In the genomic region with DNA sequence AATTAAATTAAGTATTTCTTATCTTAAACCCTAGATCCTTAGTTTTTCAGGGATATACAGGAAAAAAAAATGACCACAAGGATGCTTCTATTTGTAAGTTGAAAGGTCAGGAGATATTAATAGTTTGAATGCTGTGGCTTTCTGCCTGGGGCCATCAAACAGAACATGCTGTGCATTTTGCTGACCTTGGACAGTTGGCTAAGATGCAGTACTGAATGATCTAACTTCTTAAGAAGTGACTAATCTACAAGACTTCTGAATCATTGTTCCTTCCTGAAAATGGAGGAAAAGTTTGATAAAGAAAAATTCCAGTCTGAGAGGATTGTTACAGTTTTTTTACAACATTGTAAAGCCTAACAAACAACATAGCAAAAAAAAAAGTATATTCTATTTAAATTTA, we compare ENCODE assay signal across 1 cellular context.
TF ChIP-seq lines count a peak whose summit lies in the region.

No MANE protein-coding gene starts in this region.

TF ChIP-seq in A549, 52 proteins besides CTCF, POLR2A, EP300 and RAD21 (continued from another document):
- TF ChIP-seq, protein P1, sequence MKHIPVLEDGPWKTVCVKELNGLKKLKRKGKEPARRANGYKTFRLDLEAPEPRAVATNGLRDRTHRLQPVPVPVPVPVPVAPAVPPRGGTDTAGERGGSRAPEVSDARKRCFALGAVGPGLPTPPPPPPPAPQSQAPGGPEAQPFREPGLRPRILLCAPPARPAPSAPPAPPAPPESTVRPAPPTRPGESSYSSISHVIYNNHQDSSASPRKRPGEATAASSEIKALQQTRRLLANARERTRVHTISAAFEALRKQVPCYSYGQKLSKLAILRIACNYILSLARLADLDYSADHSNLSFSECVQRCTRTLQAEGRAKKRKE (CRISPR knock-in tag; IDR thresholded peaks at IDR 0.05; ENCODE audit: low read depth), result peak; percentile 69; the same call in 1 of the 2 replicates
- no peak for TF ChIP-seq NFE2L2 (conservative IDR thresholded peaks at IDR 0.05; ENCODE audit: low read length)
- no peak for TF ChIP-seq TP53 (CRISPR knock-in tag; IDR thresholded peaks at IDR 0.05)
- TF ChIP-seq EHF (CRISPR knock-in tag; IDR thresholded peaks at IDR 0.05), result no peak
- no peak for TF ChIP-seq NR3C1 (IDR thresholded peaks at IDR 0.05)
- TF ChIP-seq, protein P2, sequence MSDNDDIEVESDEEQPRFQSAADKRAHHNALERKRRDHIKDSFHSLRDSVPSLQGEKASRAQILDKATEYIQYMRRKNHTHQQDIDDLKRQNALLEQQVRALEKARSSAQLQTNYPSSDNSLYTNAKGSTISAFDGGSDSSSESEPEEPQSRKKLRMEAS (IDR thresholded peaks at IDR 0.05), result peak; percentile 64
- TF ChIP-seq SREBF2 (IDR thresholded peaks at IDR 0.05), result no peak
- TF ChIP-seq ZFP36 (IDR thresholded peaks at IDR 0.05; ENCODE audit: borderline replicate concordance, partially characterized antibody), result no peak
- no peak for TF ChIP-seq PHF8 (IDR thresholded peaks at IDR 0.05; ENCODE audit: borderline replicate concordance, low read depth)
- TF ChIP-seq SMC3 (IDR thresholded peaks at IDR 0.05), result no peak; the same call in 1 of the 3 replicates
- TF ChIP-seq, protein P3, sequence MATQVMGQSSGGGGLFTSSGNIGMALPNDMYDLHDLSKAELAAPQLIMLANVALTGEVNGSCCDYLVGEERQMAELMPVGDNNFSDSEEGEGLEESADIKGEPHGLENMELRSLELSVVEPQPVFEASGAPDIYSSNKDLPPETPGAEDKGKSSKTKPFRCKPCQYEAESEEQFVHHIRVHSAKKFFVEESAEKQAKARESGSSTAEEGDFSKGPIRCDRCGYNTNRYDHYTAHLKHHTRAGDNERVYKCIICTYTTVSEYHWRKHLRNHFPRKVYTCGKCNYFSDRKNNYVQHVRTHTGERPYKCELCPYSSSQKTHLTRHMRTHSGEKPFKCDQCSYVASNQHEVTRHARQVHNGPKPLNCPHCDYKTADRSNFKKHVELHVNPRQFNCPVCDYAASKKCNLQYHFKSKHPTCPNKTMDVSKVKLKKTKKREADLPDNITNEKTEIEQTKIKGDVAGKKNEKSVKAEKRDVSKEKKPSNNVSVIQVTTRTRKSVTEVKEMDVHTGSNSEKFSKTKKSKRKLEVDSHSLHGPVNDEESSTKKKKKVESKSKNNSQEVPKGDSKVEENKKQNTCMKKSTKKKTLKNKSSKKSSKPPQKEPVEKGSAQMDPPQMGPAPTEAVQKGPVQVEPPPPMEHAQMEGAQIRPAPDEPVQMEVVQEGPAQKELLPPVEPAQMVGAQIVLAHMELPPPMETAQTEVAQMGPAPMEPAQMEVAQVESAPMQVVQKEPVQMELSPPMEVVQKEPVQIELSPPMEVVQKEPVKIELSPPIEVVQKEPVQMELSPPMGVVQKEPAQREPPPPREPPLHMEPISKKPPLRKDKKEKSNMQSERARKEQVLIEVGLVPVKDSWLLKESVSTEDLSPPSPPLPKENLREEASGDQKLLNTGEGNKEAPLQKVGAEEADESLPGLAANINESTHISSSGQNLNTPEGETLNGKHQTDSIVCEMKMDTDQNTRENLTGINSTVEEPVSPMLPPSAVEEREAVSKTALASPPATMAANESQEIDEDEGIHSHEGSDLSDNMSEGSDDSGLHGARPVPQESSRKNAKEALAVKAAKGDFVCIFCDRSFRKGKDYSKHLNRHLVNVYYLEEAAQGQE (IDR thresholded peaks at IDR 0.05), result no peak
- TF ChIP-seq CEBPB (IDR thresholded peaks at IDR 0.05), result peak in 1 of 2 experiments; percentile 70; a peak in 1 of 4 replicates
- TF ChIP-seq, protein P4, sequence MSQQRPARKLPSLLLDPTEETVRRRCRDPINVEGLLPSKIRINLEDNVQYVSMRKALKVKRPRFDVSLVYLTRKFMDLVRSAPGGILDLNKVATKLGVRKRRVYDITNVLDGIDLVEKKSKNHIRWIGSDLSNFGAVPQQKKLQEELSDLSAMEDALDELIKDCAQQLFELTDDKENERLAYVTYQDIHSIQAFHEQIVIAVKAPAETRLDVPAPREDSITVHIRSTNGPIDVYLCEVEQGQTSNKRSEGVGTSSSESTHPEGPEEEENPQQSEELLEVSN (IDR thresholded peaks at IDR 0.05; ENCODE audit: borderline replicate concordance, low read depth), result no peak
- TF ChIP-seq HOXB5 (CRISPR knock-in tag; IDR thresholded peaks at IDR 0.05), result no peak
- TF ChIP-seq HOXA7 (CRISPR knock-in tag; IDR thresholded peaks at IDR 0.05), result no peak
- TF ChIP-seq ZSCAN20 (CRISPR knock-in tag; IDR thresholded peaks at IDR 0.05), result no peak
- TF ChIP-seq, protein P5, sequence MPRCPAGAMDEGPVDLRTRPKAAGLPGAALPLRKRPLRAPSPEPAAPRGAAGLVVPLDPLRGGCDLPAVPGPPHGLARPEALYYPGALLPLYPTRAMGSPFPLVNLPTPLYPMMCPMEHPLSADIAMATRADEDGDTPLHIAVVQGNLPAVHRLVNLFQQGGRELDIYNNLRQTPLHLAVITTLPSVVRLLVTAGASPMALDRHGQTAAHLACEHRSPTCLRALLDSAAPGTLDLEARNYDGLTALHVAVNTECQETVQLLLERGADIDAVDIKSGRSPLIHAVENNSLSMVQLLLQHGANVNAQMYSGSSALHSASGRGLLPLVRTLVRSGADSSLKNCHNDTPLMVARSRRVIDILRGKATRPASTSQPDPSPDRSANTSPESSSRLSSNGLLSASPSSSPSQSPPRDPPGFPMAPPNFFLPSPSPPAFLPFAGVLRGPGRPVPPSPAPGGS (IDR thresholded peaks at IDR 0.05), result peak; percentile 35; the same call in 1 of the 3 replicates
- TF ChIP-seq ESRRA (IDR thresholded peaks at IDR 0.05; ENCODE audit: borderline replicate concordance, low read length), result no peak
- TF ChIP-seq ZNF302 (CRISPR knock-in tag; IDR thresholded peaks at IDR 0.05), result no peak
- TF ChIP-seq NPAS2 (CRISPR knock-in tag; IDR thresholded peaks at IDR 0.05; ENCODE audit: borderline replicate concordance), result no peak
- peak; percentile 89 for TF ChIP-seq MAFK (IDR thresholded peaks at IDR 0.05; ENCODE audit: partially characterized antibody)
- peak; percentile 90 for TF ChIP-seq GATA3 (IDR thresholded peaks at IDR 0.05; ENCODE audit: borderline replicate concordance)
- TF ChIP-seq, protein P6, sequence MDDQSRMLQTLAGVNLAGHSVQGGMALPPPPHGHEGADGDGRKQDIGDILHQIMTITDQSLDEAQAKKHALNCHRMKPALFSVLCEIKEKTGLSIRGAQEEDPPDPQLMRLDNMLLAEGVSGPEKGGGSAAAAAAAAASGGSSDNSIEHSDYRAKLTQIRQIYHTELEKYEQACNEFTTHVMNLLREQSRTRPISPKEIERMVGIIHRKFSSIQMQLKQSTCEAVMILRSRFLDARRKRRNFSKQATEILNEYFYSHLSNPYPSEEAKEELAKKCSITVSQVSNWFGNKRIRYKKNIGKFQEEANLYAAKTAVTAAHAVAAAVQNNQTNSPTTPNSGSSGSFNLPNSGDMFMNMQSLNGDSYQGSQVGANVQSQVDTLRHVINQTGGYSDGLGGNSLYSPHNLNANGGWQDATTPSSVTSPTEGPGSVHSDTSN (IDR thresholded peaks at IDR 0.05), result peak; percentile 40; the same call in 1 of the 2 replicates
